Comparison of ENCODE assay signal across 20 cellular contexts in genomic region chr22:50039669-50040458, GRCh38. TPM values are rescaled to one million over a fixed set of nuclear protein-coding genes. Genes with fewer than 3 reads are reported as not detected.
DNase-seq lines count a peak whose midpoint lies in the region; ATAC-seq, FAIRE-seq and TF ChIP-seq lines count a peak whose summit lies in the region.
"Had no signal": no experiment of that assay in that cellular context is flagged by ENCODE, and none has a peak within 500 bp of the region (broad histone marks: within the 10 kb centered on the region; RNA-seq: fewer than 3 reads in every experiment).

No MANE protein-coding gene starts in this region.

- H3K27ac ChIP-seq in IMR-90 (ENCODE audit: insufficient read depth, low read length): no peak overlapping the region
- H3K27ac ChIP-seq in kidney (ENCODE audit: low read depth in 2 of 2, low read length in 2 of 2): no peak overlapping the region
- H3K27ac ChIP-seq in spleen: no peak overlapping the region

- H4K8ac ChIP-seq in IMR-90 (ENCODE audit: low read depth in 2 of 2, low read length in 2 of 2): no peak overlapping the region

- H3K27me3 Mint-ChIP-seq in stimulated activated naive B cell treated with anti-CD40 and anti-IgM and Interleukin-4, amounts not matched to agents 10 μg/mL and 1 μg/mL and 100 μg/mL, for 72 hours: peaks cover 36 to 38% of the 10 kb centered on the region in 2 donors

- H3K27ac Mint-ChIP-seq in stimulated activated naive B cell treated with anti-CD40 and anti-IgM and Interleukin-4, amounts not matched to agents 10 μg/mL and 1 μg/mL and 100 μg/mL, for 72 hours: no peak overlapping the region
- H3K27ac Mint-ChIP-seq: CD4-positive, CD25-positive, alpha-beta regulatory T cell; GM23338 had no signal

- peak overlapping the region; percentile 28 for H2AK9ac ChIP-seq in IMR-90 (replicated peaks; ENCODE audit: low read depth, low read length, poor library complexity)

- TF ChIP-seq POLR2A in IMR-90 (IDR thresholded peaks at IDR 0.05; ENCODE audit: low read depth, low read length) (no peak), spleen (IDR thresholded peaks at IDR 0.05) (no peak)

- TF ChIP-seq RAD21 in IMR-90 (IDR thresholded peaks at IDR 0.05; ENCODE audit: low read length): no peak

- POLR2A ChIA-PET in IMR-90 (lab: Charles Lee; ENCODE audit: unreplicated experiment): no interaction called here

- H3K9me3 ChIP-seq in IMR-90 (ENCODE audit: control insufficient read depth, insufficient read depth, low read length) (peaks cover 16% of the 10 kb centered on the region), kidney (ENCODE audit: control insufficient read depth in 1 of 2, low read length in 2 of 2) (peaks cover 0 to 4% of the 10 kb centered on the region in 2 donors), spleen (peaks cover 0 to 20% (median 16%) of the 10 kb centered on the region in 8 donors)
- H3K9me3 ChIP-seq: MG63 had no signal

- no peak overlapping the region for H2BK15ac ChIP-seq in IMR-90 (ENCODE audit: low read depth, low read length)

- BruUV-seq in IMR-90 (replicated peaks; lab: Mats Ljungman, UMichigan): no TSS peak

- no peak overlapping the region for H3K4me3 Mint-ChIP-seq in stimulated activated naive B cell treated with anti-CD40 and anti-IgM and Interleukin-4, amounts not matched to agents 10 μg/mL and 1 μg/mL and 100 μg/mL, for 72 hours
- H3K4me3 Mint-ChIP-seq: CD4-positive, CD25-positive, alpha-beta regulatory T cell; GM23338 had no signal

- no peak overlapping the region for H2BK20ac ChIP-seq in IMR-90 (ENCODE audit: low read depth, low read length)

- H2AFZ ChIP-seq in IMR-90 (replicated peaks; ENCODE audit: low read length, poor library complexity): no peak overlapping the region
- H2AFZ ChIP-seq: GM23338 had no signal

- no peak overlapping the region for H3K18ac ChIP-seq in IMR-90 (ENCODE audit: low read depth, low read length)

- peak; percentile 11 for DNase-seq in H7
- no peak for DNase-seq in IMR-90
- peak; percentile 61 for DNase-seq in kidney
- peak; percentile 11 for DNase-seq in spleen
- no peak for DNase-seq in stimulated activated naive B cell treated with anti-CD40 and anti-IgM and Interleukin-4, amounts not matched to agents 10 μg/mL and 1 μg/mL and 100 μg/mL, for 72 hours
- DNase-seq in NAMALWA (ENCODE audit: low spot score): no peak
- DNase-seq in stimulated activated CD4-positive, alpha-beta T cell treated with anti-CD3 and anti-CD28 coated beads, Interleukin-15, amount 100 ng/mL, for 24 hours: no peak
- DNase-seq: CD4-positive, CD25-positive, alpha-beta regulatory T cell; DMS79; MG63; NCI-H1048; NCI-H1417 treated with DMSO at 0.1 percent for 48 hours; NCI-H187; NCI-H446 treated with DMSO at 0.1 percent for 48 hours; NCI-H526 treated with DMSO at 0.1 percent for 48 hours; OCI-M1 had no signal

- no peak overlapping the region for H4K5ac ChIP-seq in IMR-90 (ENCODE audit: low read depth, low read length)

- H3K14ac ChIP-seq in IMR-90 (replicated peaks; ENCODE audit: low read depth, low read length): no peak overlapping the region

- intact Hi-C loops in IMR-90 (cut with micrococcal nuclease) (no loop called here), kidney (cut with DNase I) (no loop called here), spleen (cut with DNase I; ENCODE audit: low total_unique reads) (no loop called here)

- H3K27me3 ChIP-seq in H7 (ENCODE audit: control insufficient read depth, insufficient read depth, low read length) (no peaks in the 10 kb centered on the region), IMR-90 (ENCODE audit: control insufficient read depth, insufficient read depth, low read length) (peaks cover 28% of the 10 kb centered on the region), spleen (replicated peaks in 1 of 7) (peaks cover 0 to 36% (median 8%) of the 10 kb centered on the region in 7 donors)
- H3K27me3 ChIP-seq: MG63 had no signal

- H3K36me3 Mint-ChIP-seq in stimulated activated naive B cell treated with anti-CD40 and anti-IgM and Interleukin-4, amounts not matched to agents 10 μg/mL and 1 μg/mL and 100 μg/mL, for 72 hours: no peaks in the 10 kb centered on the region
- H3K36me3 Mint-ChIP-seq: CD4-positive, CD25-positive, alpha-beta regulatory T cell had no signal

- no peak for TF ChIP-seq CTCF in IMR-90 (conservative IDR thresholded peaks at IDR 0.05; ENCODE audit: low read depth, low read length)
- TF ChIP-seq CTCF in kidney (IDR thresholded peaks at IDR 0.05; ENCODE audit: borderline replicate concordance, extremely low read depth, insufficient read depth): no peak
- no peak for TF ChIP-seq CTCF in spleen (IDR thresholded peaks at IDR 0.05 in 8 of 11, conservative IDR thresholded peaks at IDR 0.05 in 3 of 11)

- 78% methylated on average over 28 of the region's 29 CpGs; no CpG with 5 or more reads in 1 of the 2 experiments for WGBS in IMR-90 (ENCODE audit: extremely low coverage in 2 of 2, insufficient read length in 1 of 2), 2 experiments
- WGBS in spleen, 5 donors: 85 to 96% (median 92%) methylated on average over 25 to 29 of the region's 29 CpGs

- no peaks in the 10 kb centered on the region for H3K9me1 ChIP-seq in IMR-90 (ENCODE audit: insufficient read depth, low read length)

- H3K4me3 ChIP-seq in H7 (ENCODE audit: insufficient read depth, low read depth, low read length) (no peak overlapping the region), IMR-90 (ENCODE audit: insufficient read depth, low read depth, low read length) (no peak overlapping the region), kidney (ENCODE audit: low read length in 2 of 2) (no peak overlapping the region), spleen (no peak overlapping the region)
- H3K4me3 ChIP-seq: GM23338, MG63 had no signal

- no peak for ATAC-seq in IMR-90 (ENCODE audit: low read depth)
- ATAC-seq in stimulated activated naive B cell treated with anti-CD40 and anti-IgM and Interleukin-4, amounts not matched to agents 10 μg/mL and 1 μg/mL and 100 μg/mL, for 72 hours (replicated peaks): no peak
- ATAC-seq: GM23338 had no signal

- in situ Hi-C loops in IMR-90 (cut with MboI; ENCODE audit: low sequenced_read_pairs): no loop called here

- dilution Hi-C loops in IMR-90 (cut with HindIII; ENCODE audit: low sequenced_read_pairs, unreplicated experiment): no loop called here

- H2BK5ac ChIP-seq in IMR-90 (ENCODE audit: low read depth, low read length, poor library complexity, severe bottlenecking): no peak overlapping the region

- no peak overlapping the region for H2BK120ac ChIP-seq in IMR-90 (ENCODE audit: low read depth, low read length)

- no peaks in the 10 kb centered on the region for H3K79me1 ChIP-seq in IMR-90 (ENCODE audit: low read depth in 1 of 2, low read length in 2 of 2)

- CTCF ChIA-PET in IMR-90 (lab: Yijun Ruan, JAX): no interaction called here

- H4K20me1 ChIP-seq in IMR-90 (ENCODE audit: insufficient read depth, low read length): no peaks in the 10 kb centered on the region

- H3K23ac ChIP-seq in IMR-90 (ENCODE audit: low read depth, low read length): no peak overlapping the region

- no peak overlapping the region for H4K91ac ChIP-seq in IMR-90 (ENCODE audit: insufficient read depth, low read depth, low read length)

- no peak overlapping the region for H2AK5ac ChIP-seq in IMR-90 (ENCODE audit: low read depth, low read length)

- H3K9me3 Mint-ChIP-seq in stimulated activated naive B cell treated with anti-CD40 and anti-IgM and Interleukin-4, amounts not matched to agents 10 μg/mL and 1 μg/mL and 100 μg/mL, for 72 hours: peaks cover 7 to 10% of the 10 kb centered on the region in 2 donors
- H3K9me3 Mint-ChIP-seq: GM23338 had no signal

- no peak overlapping the region for H3K4me2 ChIP-seq in IMR-90 (ENCODE audit: low read depth, low read length)
- H3K4me2 ChIP-seq: GM23338 had no signal

- no peak overlapping the region for H3K4ac ChIP-seq in IMR-90 (ENCODE audit: low read depth, low read length)

- FAIRE-seq in kidney (lab: Jason Lieb, UNC): no peak
- FAIRE-seq: RCC 7860 had no signal

- no peaks in the 10 kb centered on the region for H3K4me1 ChIP-seq in IMR-90 (ENCODE audit: control insufficient read depth, insufficient read depth, low read length)
- H3K4me1 ChIP-seq in kidney (ENCODE audit: control insufficient read depth in 1 of 2, insufficient read depth in 1 of 2, low read depth in 1 of 2, low read length in 2 of 2): no peaks in the 10 kb centered on the region
- peaks cover 0 to 7% (median 0%) of the 10 kb centered on the region in 6 donors for H3K4me1 ChIP-seq in spleen

- no peaks in the 10 kb centered on the region for H3K36me3 ChIP-seq in H7 (replicated peaks; ENCODE audit: control insufficient read depth, insufficient read depth, low read length)
- no peaks in the 10 kb centered on the region for H3K36me3 ChIP-seq in IMR-90 (ENCODE audit: control insufficient read depth, insufficient read depth, low read length)
- no peaks in the 10 kb centered on the region for H3K36me3 ChIP-seq in kidney (ENCODE audit: control insufficient read depth in 1 of 2, insufficient read depth in 2 of 2, low read length in 2 of 2)
- H3K36me3 ChIP-seq in spleen: no peaks in the 10 kb centered on the region
- H3K36me3 ChIP-seq: MG63 had no signal

- H3K56ac ChIP-seq in IMR-90 (ENCODE audit: extremely low read depth, insufficient read depth, low read length): no peak overlapping the region

- H3K4me1 Mint-ChIP-seq in stimulated activated naive B cell treated with anti-CD40 and anti-IgM and Interleukin-4, amounts not matched to agents 10 μg/mL and 1 μg/mL and 100 μg/mL, for 72 hours: peaks cover 5 to 11% of the 10 kb centered on the region in 2 donors
- H3K4me1 Mint-ChIP-seq: GM23338 had no signal

- H3K9ac ChIP-seq in IMR-90 (ENCODE audit: low read depth, low read length) (no peak overlapping the region), kidney (ENCODE audit: low read length in 2 of 2) (no peak overlapping the region)

RNA-seq across cellular contexts. Expression of gene TTLL8, which starts 18.2 kb away (rescaled TPM):
- total RNA-seq in H7 (2014; rRNA removed; shearing (Covaris generic)): not detected in 2 replicates
- total RNA-seq in IMR-90 (2012; rRNA removed) (not detected in 2 replicates), kidney (not detected), spleen (not detected)
- polyA plus RNA-seq in IMR-90 (2012; rRNA removed) (not detected in 2 replicates), kidney (ENCODE audit: insufficient read depth, low read depth, low replicate concordance) (not detected), spleen (not detected)
- not detected in 2 replicates for polyA plus RNA-seq in IMR-90 (2012; cell fraction: cytosol; rRNA removed)
- not detected in 2 replicates for polyA plus RNA-seq in IMR-90 (2012; cell fraction: nucleus; rRNA removed; ENCODE audit: low replicate concordance)
- total RNA-seq: CD4-positive, CD25-positive, alpha-beta regulatory T cell; GM23338; LHCN-M2 had no signal
- polyA plus RNA-seq: BJ; CD4-positive, CD25-positive, alpha-beta regulatory T cell; GM23338 had no signal

RNA-seq across cellular contexts. Expression of gene IL17REL, which starts 27.3 kb away (rescaled TPM):
- 0.04 TPM in 1 of 2 replicates, not detected in the other for total RNA-seq in H7 (2014; rRNA removed; shearing (Covaris generic))
- not detected in 2 replicates for total RNA-seq in IMR-90 (2012; rRNA removed)
- not detected in 2 replicates for polyA plus RNA-seq in IMR-90 (2012; rRNA removed)
- polyA plus RNA-seq in IMR-90 (2012; cell fraction: cytosol; rRNA removed): 0.01 TPM in 1 of 2 replicates, not detected in the other
- 0.04 and 0.05 TPM in 2 replicates for polyA plus RNA-seq in IMR-90 (2012; cell fraction: nucleus; rRNA removed; ENCODE audit: low replicate concordance)
- 0.16 TPM for total RNA-seq in kidney
- not detected for polyA plus RNA-seq in kidney (ENCODE audit: insufficient read depth, low read depth, low replicate concordance)
- 1 to 10 TPM in 2 of 7 donors, under 1 TPM in 5; 0.23 to 1.9 (median 0.94) TPM for total RNA-seq in spleen
- 1 to 10 TPM in 1 of 3 donors, under 1 TPM in 2; 0.21 to 1.2 (median 0.33) TPM for polyA plus RNA-seq in spleen
- total RNA-seq: LHCN-M2 had no signal
- polyA plus RNA-seq: BJ, GM23338 had no signal

RNA-seq across cellular contexts. Expression of gene MLC1, which starts 45.4 kb away (rescaled TPM):
- total RNA-seq in H7 (2014; rRNA removed; shearing (Covaris generic)): 0.14 TPM in 1 of 2 replicates, not detected in the other
- not detected in 2 replicates for total RNA-seq in IMR-90 (2012; rRNA removed)
- polyA plus RNA-seq in IMR-90 (2012; rRNA removed): 0.07 and 0.10 TPM in 2 replicates
- polyA plus RNA-seq in IMR-90 (2012; cell fraction: cytosol; rRNA removed): 0.02 and 0.19 TPM in 2 replicates
- polyA plus RNA-seq in IMR-90 (2012; cell fraction: nucleus; rRNA removed; ENCODE audit: low replicate concordance): 0.05 and 0.08 TPM in 2 replicates
- 0.28 TPM for total RNA-seq in kidney
- polyA plus RNA-seq in kidney (ENCODE audit: insufficient read depth, low read depth, low replicate concordance): not detected
- 1 to 10 TPM; 1.2 to 4.4 (median 1.9) TPM for total RNA-seq in spleen
- polyA plus RNA-seq in spleen: under 1 TPM; 0.17 to 0.74 (median 0.39) TPM
- total RNA-seq: GM23338, LHCN-M2 had no signal
- polyA plus RNA-seq: GM23338 had no signal

RNA-seq across cellular contexts. Expression of gene MOV10L1, which starts 49.9 kb away (rescaled TPM):
- total RNA-seq in H7 (2014; rRNA removed; shearing (Covaris generic)): not detected in 2 replicates
- 0.72 and 0.83 TPM in 2 replicates for total RNA-seq in IMR-90 (2012; rRNA removed)
- polyA plus RNA-seq in IMR-90 (2012; rRNA removed): 0.83 and 1.4 TPM in 2 replicates
- 0.31 and 0.67 TPM in 2 replicates for polyA plus RNA-seq in IMR-90 (2012; cell fraction: cytosol; rRNA removed)
- polyA plus RNA-seq in IMR-90 (2012; cell fraction: nucleus; rRNA removed; ENCODE audit: low replicate concordance): 10.7 and 19.6 TPM in 2 replicates
- total RNA-seq in kidney: 0.38 TPM
- 0.62 TPM for polyA plus RNA-seq in kidney (ENCODE audit: insufficient read depth, low read depth, low replicate concordance)
- under 1 TPM in 2 of 7 donors, not detected in 5; 0.10 to 0.37 TPM for total RNA-seq in spleen
- polyA plus RNA-seq in spleen: under 1 TPM in 1 of 3 donors, not detected in 2; 0.15 TPM
- total RNA-seq: CD4-positive, CD25-positive, alpha-beta regulatory T cell had no signal
- polyA plus RNA-seq: CD4-positive, CD25-positive, alpha-beta regulatory T cell had no signal

Comparison
In these comparisons a context has a peak if more than half of its experiments do, and no peak if none do; other contexts are left out.
1. DNase-seq: peak in H7 (single experiment), kidney (single experiment) and spleen (single experiment); none in IMR-90 (single experiment), stimulated activated naive B cell treated with anti-CD40 and anti-IgM and Interleukin-4, amounts not matched to agents 10 μg/mL and 1 μg/mL and 100 μg/mL, for 72 hours (single experiment), NAMALWA (single experiment) and stimulated activated CD4-positive, alpha-beta T cell treated with anti-CD3 and anti-CD28 coated beads, Interleukin-15, amount 100 ng/mL, for 24 hours (single experiment).